In the genomic region with DNA sequence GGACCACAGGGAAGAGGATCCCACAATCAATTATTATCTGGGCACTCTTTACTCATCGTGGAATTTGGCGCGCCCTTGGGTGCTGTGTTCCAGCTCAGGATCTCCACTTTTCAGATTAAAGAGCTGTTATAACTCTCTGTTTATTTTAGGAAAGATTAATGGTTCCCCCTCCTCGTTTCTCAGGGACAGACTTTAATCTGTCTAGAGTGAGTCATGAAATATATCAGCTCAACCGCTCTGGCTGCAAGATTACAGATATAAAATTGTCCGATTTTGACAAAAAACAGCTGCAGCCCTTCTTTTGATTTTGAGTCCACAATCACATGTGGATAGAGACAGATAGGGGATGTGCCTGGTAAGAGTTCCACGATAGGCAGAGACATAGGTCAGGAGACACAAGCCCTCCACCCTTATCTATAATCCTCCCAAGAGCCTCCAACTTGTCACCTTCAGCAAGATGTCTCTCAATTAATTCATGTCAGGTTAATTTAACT, we compare ENCODE assay signal across 1 cellular context.
TF ChIP-seq lines count a peak whose summit lies in the region.

No MANE protein-coding gene starts in this region.

TF ChIP-seq in SK-N-SH treated with all-trans-retinoic acid at 6 μM for 48 hours, 23 proteins besides CTCF, POLR2A, EP300 and RAD21 (continued from another document):
- TF ChIP-seq, protein P1, sequence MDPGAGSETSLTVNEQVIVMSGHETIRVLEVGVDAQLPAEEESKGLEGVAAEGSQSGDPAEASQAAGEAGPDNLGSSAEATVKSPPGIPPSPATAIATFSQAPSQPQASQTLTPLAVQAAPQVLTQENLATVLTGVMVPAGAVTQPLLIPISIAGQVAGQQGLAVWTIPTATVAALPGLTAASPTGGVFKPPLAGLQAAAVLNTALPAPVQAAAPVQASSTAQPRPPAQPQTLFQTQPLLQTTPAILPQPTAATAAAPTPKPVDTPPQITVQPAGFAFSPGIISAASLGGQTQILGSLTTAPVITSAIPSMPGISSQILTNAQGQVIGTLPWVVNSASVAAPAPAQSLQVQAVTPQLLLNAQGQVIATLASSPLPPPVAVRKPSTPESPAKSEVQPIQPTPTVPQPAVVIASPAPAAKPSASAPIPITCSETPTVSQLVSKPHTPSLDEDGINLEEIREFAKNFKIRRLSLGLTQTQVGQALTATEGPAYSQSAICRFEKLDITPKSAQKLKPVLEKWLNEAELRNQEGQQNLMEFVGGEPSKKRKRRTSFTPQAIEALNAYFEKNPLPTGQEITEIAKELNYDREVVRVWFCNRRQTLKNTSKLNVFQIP (CRISPR knock-in tag; IDR thresholded peaks at IDR 0.05; ENCODE audit: borderline replicate concordance, low read depth), result 0 out of 2 replicates have a peak, but pooled peaks have one; percentile 13
- TF ChIP-seq ESRRG (CRISPR knock-in tag; IDR thresholded peaks at IDR 0.05) (no peak), TCF4 (CRISPR knock-in tag; IDR thresholded peaks at IDR 0.05; ENCODE audit: borderline replicate concordance) (peak; percentile 88), SNAI2 (CRISPR knock-in tag; IDR thresholded peaks at IDR 0.05) (peak; percentile 66; the same call in 1 of the 2 replicates), ZC3H10 (CRISPR knock-in tag; IDR thresholded peaks at IDR 0.05) (peak; percentile 37; the same call in 1 of the 2 replicates), ZFP30 (CRISPR knock-in tag; IDR thresholded peaks at IDR 0.05) (no peak), OSR1 (CRISPR knock-in tag; IDR thresholded peaks at IDR 0.05) (no peak), ZNF565 (CRISPR knock-in tag; conservative IDR thresholded peaks at IDR 0.05; ENCODE audit: low read depth) (no peak), ZNF70 (CRISPR knock-in tag; IDR thresholded peaks at IDR 0.05) (no peak), ZFP3 (CRISPR knock-in tag; IDR thresholded peaks at IDR 0.05) (no peak)
- TF ChIP-seq, protein P2, sequence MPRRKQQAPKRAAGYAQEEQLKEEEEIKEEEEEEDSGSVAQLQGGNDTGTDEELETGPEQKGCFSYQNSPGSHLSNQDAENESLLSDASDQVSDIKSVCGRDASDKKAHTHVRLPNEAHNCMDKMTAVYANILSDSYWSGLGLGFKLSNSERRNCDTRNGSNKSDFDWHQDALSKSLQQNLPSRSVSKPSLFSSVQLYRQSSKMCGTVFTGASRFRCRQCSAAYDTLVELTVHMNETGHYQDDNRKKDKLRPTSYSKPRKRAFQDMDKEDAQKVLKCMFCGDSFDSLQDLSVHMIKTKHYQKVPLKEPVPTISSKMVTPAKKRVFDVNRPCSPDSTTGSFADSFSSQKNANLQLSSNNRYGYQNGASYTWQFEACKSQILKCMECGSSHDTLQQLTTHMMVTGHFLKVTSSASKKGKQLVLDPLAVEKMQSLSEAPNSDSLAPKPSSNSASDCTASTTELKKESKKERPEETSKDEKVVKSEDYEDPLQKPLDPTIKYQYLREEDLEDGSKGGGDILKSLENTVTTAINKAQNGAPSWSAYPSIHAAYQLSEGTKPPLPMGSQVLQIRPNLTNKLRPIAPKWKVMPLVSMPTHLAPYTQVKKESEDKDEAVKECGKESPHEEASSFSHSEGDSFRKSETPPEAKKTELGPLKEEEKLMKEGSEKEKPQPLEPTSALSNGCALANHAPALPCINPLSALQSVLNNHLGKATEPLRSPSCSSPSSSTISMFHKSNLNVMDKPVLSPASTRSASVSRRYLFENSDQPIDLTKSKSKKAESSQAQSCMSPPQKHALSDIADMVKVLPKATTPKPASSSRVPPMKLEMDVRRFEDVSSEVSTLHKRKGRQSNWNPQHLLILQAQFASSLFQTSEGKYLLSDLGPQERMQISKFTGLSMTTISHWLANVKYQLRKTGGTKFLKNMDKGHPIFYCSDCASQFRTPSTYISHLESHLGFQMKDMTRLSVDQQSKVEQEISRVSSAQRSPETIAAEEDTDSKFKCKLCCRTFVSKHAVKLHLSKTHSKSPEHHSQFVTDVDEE (CRISPR knock-in tag; IDR thresholded peaks at IDR 0.05), result peak; percentile 97
- TF ChIP-seq, protein P3, sequence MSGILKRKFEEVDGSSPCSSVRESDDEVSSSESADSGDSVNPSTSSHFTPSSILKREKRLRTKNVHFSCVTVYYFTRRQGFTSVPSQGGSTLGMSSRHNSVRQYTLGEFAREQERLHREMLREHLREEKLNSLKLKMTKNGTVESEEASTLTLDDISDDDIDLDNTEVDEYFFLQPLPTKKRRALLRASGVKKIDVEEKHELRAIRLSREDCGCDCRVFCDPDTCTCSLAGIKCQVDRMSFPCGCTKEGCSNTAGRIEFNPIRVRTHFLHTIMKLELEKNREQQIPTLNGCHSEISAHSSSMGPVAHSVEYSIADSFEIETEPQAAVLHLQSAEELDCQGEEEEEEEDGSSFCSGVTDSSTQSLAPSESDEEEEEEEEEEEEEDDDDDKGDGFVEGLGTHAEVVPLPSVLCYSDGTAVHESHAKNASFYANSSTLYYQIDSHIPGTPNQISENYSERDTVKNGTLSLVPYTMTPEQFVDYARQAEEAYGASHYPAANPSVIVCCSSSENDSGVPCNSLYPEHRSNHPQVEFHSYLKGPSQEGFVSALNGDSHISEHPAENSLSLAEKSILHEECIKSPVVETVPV (CRISPR knock-in tag; IDR thresholded peaks at IDR 0.05), result peak; percentile 73; the same call in 1 of the 2 replicates
